In the genomic region with DNA sequence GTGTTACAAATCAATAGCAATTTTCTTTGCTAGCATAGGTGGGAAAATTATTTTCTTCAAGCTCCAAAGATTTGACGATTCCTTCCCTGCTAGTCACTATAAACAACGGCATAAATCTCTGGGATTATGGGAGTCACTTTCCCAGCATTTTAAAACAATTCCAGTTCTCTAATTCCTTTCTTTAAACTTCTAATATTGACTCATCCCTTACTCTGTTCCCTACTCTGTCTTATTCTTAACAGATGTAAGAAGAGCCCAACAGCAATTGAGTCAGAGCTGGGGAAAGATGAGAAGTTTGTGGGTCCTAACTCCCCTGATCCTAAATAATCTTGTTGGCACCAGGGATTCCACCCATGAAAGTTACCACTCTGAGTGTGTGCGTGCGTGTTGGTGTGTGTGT, we compare ENCODE assay signal across 16 cellular contexts. TPM values are rescaled to one million over a fixed set of nuclear protein-coding genes. Genes with fewer than 3 reads are reported as not detected.
DNase-seq lines count a peak whose midpoint lies in the region; ATAC-seq and TF ChIP-seq lines count a peak whose summit lies in the region.
"Had no signal": no experiment of that assay in that cellular context is flagged by ENCODE, and none has a peak within 500 bp of the region (broad histone marks: within the 10 kb centered on the region; RNA-seq: fewer than 3 reads in every experiment).

No MANE protein-coding gene starts in this region.

- H3K4me3 ChIP-seq in choroid plexus epithelial cell (ENCODE audit: low read depth, low read length): no peak overlapping the region
- H3K4me3 ChIP-seq in WERI-Rb-1 (ENCODE audit: low read depth, low read length): no peak overlapping the region
- H3K4me3 ChIP-seq: heart left ventricle, upper lobe of left lung had no signal

- no peaks in the 10 kb centered on the region for H3K27me3 Mint-ChIP-seq in T-helper 2 cell treated with Interferon-gamma antibody and Interleukin-4, amounts not matched to agents 5 μg/mL and 100 μg/mL, for 36 hours (ENCODE audit: low read depth)
- no peaks in the 10 kb centered on the region for H3K27me3 Mint-ChIP-seq in osteocyte (ENCODE audit: unreplicated experiment)
- H3K27me3 Mint-ChIP-seq: activated naive CD8-positive, alpha-beta T cell treated with anti-CD3 and anti-CD28 coated beads, Interleukin-2, amount 10 ng/mL, durations not matched to agents 7 days and 5 days had no signal

- H3K27me3 ChIP-seq in WERI-Rb-1 (ENCODE audit: insufficient read depth, low read depth, severe bottlenecking): no peaks in the 10 kb centered on the region
- H3K27me3 ChIP-seq: heart left ventricle, neutrophil, upper lobe of left lung had no signal

- no peaks in the 10 kb centered on the region for H3K36me3 Mint-ChIP-seq in T-helper 2 cell treated with Interferon-gamma antibody and Interleukin-4, amounts not matched to agents 5 μg/mL and 100 μg/mL, for 36 hours (ENCODE audit: low read depth)
- H3K36me3 Mint-ChIP-seq in osteocyte (ENCODE audit: unreplicated experiment): no peaks in the 10 kb centered on the region

- no peak overlapping the region for H3K27ac ChIP-seq in WERI-Rb-1
- H3K27ac ChIP-seq: heart left ventricle, neutrophil, upper lobe of left lung had no signal

- no peak for TF ChIP-seq CTCF in choroid plexus epithelial cell (conservative IDR thresholded peaks at IDR 0.05; ENCODE audit: low read depth, low read length)
- no peak for TF ChIP-seq CTCF in osteocyte (IDR thresholded peaks at IDR 0.05)
- TF ChIP-seq CTCF in WERI-Rb-1 (IDR thresholded peaks at IDR 0.05; ENCODE audit: low read depth, low read length): no peak

- H3K9me3 Mint-ChIP-seq in T-helper 2 cell treated with Interferon-gamma antibody and Interleukin-4, amounts not matched to agents 5 μg/mL and 100 μg/mL, for 36 hours: no peaks in the 10 kb centered on the region
- H3K9me3 Mint-ChIP-seq in osteocyte (ENCODE audit: unreplicated experiment): no peaks in the 10 kb centered on the region
- H3K9me3 Mint-ChIP-seq: activated naive CD8-positive, alpha-beta T cell treated with anti-CD3 and anti-CD28 coated beads, Interleukin-2, amount 10 ng/mL, durations not matched to agents 7 days and 5 days had no signal

- peak overlapping the region; percentile 32 for H3K27ac Mint-ChIP-seq in T-helper 2 cell treated with Interferon-gamma antibody and Interleukin-4, amounts not matched to agents 5 μg/mL and 100 μg/mL, for 36 hours
- H3K27ac Mint-ChIP-seq in osteocyte (ENCODE audit: unreplicated experiment): peak overlapping the region; percentile 63
- H3K27ac Mint-ChIP-seq: activated naive CD8-positive, alpha-beta T cell treated with anti-CD3 and anti-CD28 coated beads, Interleukin-2, amount 10 ng/mL, durations not matched to agents 7 days and 5 days had no signal

- DNase-seq in T-helper 2 cell treated with Interferon-gamma antibody and Interleukin-4, amounts not matched to agents 5 μg/mL and 100 μg/mL, for 36 hours (ENCODE audit: low spot score): no peak
- DNase-seq in T-helper 2 cell (no peak), LHCN-M2 (ENCODE audit: low read depth) (peak; percentile 95), choroid plexus epithelial cell (ENCODE audit: low read depth) (peak; percentile 48), osteocyte (ENCODE audit: extremely low spot score, unreplicated experiment) (no peak), WERI-Rb-1 (no peak)
- DNase-seq: 8988T; activated CD4-positive, alpha-beta T cell treated with anti-CD3 and anti-CD28 coated beads, Interleukin-2, amount 50 U/mL, for 48 hours; activated naive CD8-positive, alpha-beta T cell treated with anti-CD3 and anti-CD28 coated beads, Interleukin-2, amount 10 ng/mL, durations not matched to agents 7 days and 5 days; heart left ventricle; left ventricle myocardium superior; upper lobe of left lung had no signal

- no peaks in the 10 kb centered on the region for H3K36me3 ChIP-seq in WERI-Rb-1
- H3K36me3 ChIP-seq: heart left ventricle, neutrophil, upper lobe of left lung had no signal

- H3K9me3 ChIP-seq in WERI-Rb-1 (ENCODE audit: severe bottlenecking): peaks cover 4% of the 10 kb centered on the region
- H3K9me3 ChIP-seq: heart left ventricle, neutrophil, upper lobe of left lung had no signal

- H3K4me3 Mint-ChIP-seq in T-helper 2 cell treated with Interferon-gamma antibody and Interleukin-4, amounts not matched to agents 5 μg/mL and 100 μg/mL, for 36 hours: no peak overlapping the region
- no peak overlapping the region for H3K4me3 Mint-ChIP-seq in osteocyte (ENCODE audit: unreplicated experiment)
- H3K4me3 Mint-ChIP-seq: activated naive CD8-positive, alpha-beta T cell treated with anti-CD3 and anti-CD28 coated beads, Interleukin-2, amount 10 ng/mL, durations not matched to agents 7 days and 5 days had no signal

- peaks cover 62% of the 10 kb centered on the region for H3K4me1 Mint-ChIP-seq in T-helper 2 cell treated with Interferon-gamma antibody and Interleukin-4, amounts not matched to agents 5 μg/mL and 100 μg/mL, for 36 hours (ENCODE audit: low read depth)
- H3K4me1 Mint-ChIP-seq in osteocyte (ENCODE audit: unreplicated experiment): peaks cover 50% of the 10 kb centered on the region

- ATAC-seq in GM21723 (IDR thresholded peaks at IDR 0.05; ENCODE audit: unreplicated experiment): no peak
- no peak for ATAC-seq in HG02798 (IDR thresholded peaks at IDR 0.05; ENCODE audit: poor library complexity, unreplicated experiment)
- ATAC-seq: heart left ventricle, left ventricle myocardium superior had no signal

RNA-seq across cellular contexts. Expression of gene IL21, which starts 47.4 kb away (rescaled TPM):
- not detected in 2 replicates for total RNA-seq in LHCN-M2 (2014; rRNA removed)
- polyA plus RNA-seq in LHCN-M2 (2012): not detected
- total RNA-seq in osteocyte: not detected in 2 replicates
- total RNA-seq: activated naive CD8-positive, alpha-beta T cell treated with anti-CD3 and anti-CD28 coated beads, Interleukin-2, amount 10 ng/mL, durations not matched to agents 7 days and 5 days; H1; heart left ventricle; left ventricle myocardium superior; upper lobe of left lung had no signal
- polyA plus RNA-seq: H1, heart left ventricle had no signal

Comparison
In these comparisons a context has a peak if more than half of its experiments do, and no peak if none do; other contexts are left out.
1. DNase-seq: peak in LHCN-M2 (single experiment) and choroid plexus epithelial cell (single experiment); none in T-helper 2 cell treated with Interferon-gamma antibody and Interleukin-4, amounts not matched to agents 5 μg/mL and 100 μg/mL, for 36 hours (single experiment), T-helper 2 cell (0 of 5), osteocyte (single experiment) and WERI-Rb-1 (single experiment).